In the genomic region with DNA sequence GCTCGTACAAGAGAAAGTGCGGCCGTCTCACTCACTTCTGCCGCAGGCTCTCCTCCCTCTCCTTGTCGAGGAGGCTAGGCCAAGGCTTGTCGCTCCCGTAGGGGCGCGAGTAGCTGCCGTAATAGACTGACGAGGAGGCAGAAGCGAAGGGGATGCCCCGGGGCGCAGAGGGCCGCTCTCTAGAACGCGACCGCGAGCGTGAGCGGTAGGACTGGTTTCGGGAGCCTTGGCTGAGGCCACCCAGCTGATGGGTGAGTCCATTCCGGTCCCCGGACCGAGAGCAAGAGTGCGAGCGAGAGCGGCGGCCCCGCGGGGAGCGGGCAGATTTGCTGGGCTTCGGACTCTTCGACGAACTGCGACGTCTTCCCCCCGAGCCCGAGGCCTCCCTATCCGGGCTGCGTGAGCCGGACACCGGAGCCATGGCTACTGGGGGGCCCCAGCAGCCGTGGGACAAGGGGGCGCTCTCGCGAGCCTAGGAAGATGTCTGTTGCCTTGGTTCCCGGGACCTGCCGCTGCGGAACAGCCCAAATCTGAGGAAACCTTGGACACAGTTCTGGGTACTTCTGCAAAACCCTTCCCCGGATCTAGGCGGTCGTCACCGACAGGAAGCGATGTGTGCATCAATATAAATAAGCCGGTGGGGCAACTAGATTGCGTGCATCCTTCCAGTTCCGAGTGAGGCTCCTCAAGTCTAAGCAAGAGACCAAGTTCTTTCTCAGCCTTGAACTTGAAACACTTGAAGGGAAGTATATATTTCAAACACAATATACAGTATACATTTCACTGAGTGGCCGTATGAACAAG, we compare ENCODE assay signal across 1 cellular context.
TF ChIP-seq lines count a peak whose summit lies in the region.

Gene NKAP (minus strand): TSS at position 567 of the 804 bp plus-strand sequence. CDS start 146 bp downstream, at position 421.

TF ChIP-seq in SK-N-SH, 30 proteins besides CTCF, POLR2A, EP300 and RAD21 (continued from another document):
- TF ChIP-seq PBX3 (IDR thresholded peaks at IDR 0.05) (peak; percentile 24; the same call in 1 of the 2 replicates), TCF12 (IDR thresholded peaks at IDR 0.05) (peak; percentile 22; the same call in 1 of the 2 replicates), RCOR1 (IDR thresholded peaks at IDR 0.05; ENCODE audit: low read length) (peak; percentile 81), SMC3 (IDR thresholded peaks at IDR 0.05; ENCODE audit: low read depth, low read length) (no peak), GABPA (IDR thresholded peaks at IDR 0.05; ENCODE audit: low read depth) (peak; percentile 95), CHD2 (IDR thresholded peaks at IDR 0.05; ENCODE audit: low read length, partially characterized antibody) (peak; percentile 98), MAX (IDR thresholded peaks at IDR 0.05; ENCODE audit: low read depth) (peak; percentile 76; the same call in 1 of the 2 replicates), FOXM1 (IDR thresholded peaks at IDR 0.05; ENCODE audit: low read depth) (no peak), RXRA (IDR thresholded peaks at IDR 0.05; ENCODE audit: borderline replicate concordance, low read depth) (no peak), RFX5 (IDR thresholded peaks at IDR 0.05; ENCODE audit: low read length) (no peak), EZH2phosphoT487 (IDR thresholded peaks at IDR 0.05; ENCODE audit: borderline replicate concordance, low read depth) (no peak), FOXJ3 (CRISPR knock-in tag; IDR thresholded peaks at IDR 0.05) (peak; percentile 89), TAF1 (IDR thresholded peaks at IDR 0.05; ENCODE audit: borderline replicate concordance, low read depth, low read length) (peak; percentile 87)
- TF ChIP-seq, protein P1, sequence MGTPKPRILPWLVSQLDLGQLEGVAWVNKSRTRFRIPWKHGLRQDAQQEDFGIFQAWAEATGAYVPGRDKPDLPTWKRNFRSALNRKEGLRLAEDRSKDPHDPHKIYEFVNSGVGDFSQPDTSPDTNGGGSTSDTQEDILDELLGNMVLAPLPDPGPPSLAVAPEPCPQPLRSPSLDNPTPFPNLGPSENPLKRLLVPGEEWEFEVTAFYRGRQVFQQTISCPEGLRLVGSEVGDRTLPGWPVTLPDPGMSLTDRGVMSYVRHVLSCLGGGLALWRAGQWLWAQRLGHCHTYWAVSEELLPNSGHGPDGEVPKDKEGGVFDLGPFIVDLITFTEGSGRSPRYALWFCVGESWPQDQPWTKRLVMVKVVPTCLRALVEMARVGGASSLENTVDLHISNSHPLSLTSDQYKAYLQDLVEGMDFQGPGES (IDR thresholded peaks at IDR 0.05; ENCODE audit: low read depth, low read length), result no peak
- TF ChIP-seq, protein P2, sequence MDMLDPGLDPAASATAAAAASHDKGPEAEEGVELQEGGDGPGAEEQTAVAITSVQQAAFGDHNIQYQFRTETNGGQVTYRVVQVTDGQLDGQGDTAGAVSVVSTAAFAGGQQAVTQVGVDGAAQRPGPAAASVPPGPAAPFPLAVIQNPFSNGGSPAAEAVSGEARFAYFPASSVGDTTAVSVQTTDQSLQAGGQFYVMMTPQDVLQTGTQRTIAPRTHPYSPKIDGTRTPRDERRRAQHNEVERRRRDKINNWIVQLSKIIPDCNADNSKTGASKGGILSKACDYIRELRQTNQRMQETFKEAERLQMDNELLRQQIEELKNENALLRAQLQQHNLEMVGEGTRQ (IDR thresholded peaks at IDR 0.05; ENCODE audit: borderline replicate concordance, low read depth, low read length), result no peak
- TF ChIP-seq, protein P3, sequence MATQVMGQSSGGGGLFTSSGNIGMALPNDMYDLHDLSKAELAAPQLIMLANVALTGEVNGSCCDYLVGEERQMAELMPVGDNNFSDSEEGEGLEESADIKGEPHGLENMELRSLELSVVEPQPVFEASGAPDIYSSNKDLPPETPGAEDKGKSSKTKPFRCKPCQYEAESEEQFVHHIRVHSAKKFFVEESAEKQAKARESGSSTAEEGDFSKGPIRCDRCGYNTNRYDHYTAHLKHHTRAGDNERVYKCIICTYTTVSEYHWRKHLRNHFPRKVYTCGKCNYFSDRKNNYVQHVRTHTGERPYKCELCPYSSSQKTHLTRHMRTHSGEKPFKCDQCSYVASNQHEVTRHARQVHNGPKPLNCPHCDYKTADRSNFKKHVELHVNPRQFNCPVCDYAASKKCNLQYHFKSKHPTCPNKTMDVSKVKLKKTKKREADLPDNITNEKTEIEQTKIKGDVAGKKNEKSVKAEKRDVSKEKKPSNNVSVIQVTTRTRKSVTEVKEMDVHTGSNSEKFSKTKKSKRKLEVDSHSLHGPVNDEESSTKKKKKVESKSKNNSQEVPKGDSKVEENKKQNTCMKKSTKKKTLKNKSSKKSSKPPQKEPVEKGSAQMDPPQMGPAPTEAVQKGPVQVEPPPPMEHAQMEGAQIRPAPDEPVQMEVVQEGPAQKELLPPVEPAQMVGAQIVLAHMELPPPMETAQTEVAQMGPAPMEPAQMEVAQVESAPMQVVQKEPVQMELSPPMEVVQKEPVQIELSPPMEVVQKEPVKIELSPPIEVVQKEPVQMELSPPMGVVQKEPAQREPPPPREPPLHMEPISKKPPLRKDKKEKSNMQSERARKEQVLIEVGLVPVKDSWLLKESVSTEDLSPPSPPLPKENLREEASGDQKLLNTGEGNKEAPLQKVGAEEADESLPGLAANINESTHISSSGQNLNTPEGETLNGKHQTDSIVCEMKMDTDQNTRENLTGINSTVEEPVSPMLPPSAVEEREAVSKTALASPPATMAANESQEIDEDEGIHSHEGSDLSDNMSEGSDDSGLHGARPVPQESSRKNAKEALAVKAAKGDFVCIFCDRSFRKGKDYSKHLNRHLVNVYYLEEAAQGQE (IDR thresholded peaks at IDR 0.05; ENCODE audit: low read depth, low read length), result 0 out of 2 replicates have a peak, but pooled peaks have one; percentile 39
